ENCODE assay signal across 8 cellular contexts in genomic region chr17:66727634-66728570, GRCh38.
DNase-seq lines count a peak whose midpoint lies in the region; ATAC-seq and TF ChIP-seq lines count a peak whose summit lies in the region.

No MANE protein-coding gene starts in this region.

- CTCF ChIA-PET in mammary epithelial cell (lab: Charles Lee; ENCODE audit: low non-redundant PET) = interaction anchor here (0.5 to 1.2 kb wide), 4 partner anchors 10 to 177 kb away, joined by 3 to 8 read pairs (median 6); no protein-coding TSS in a partner anchor

- H3K4me3 ChIP-seq in mammary epithelial cell (replicated peaks in 1 of 3; ENCODE audit: insufficient read depth in 1 of 3, low read depth in 2 of 3, low read length in 3 of 3) = no peak overlapping the region

- no peaks in the 10 kb centered on the region for H3K9me3 ChIP-seq in mammary epithelial cell (replicated peaks; ENCODE audit: insufficient read depth, low read length)

- no peaks in the 10 kb centered on the region for H3K79me2 ChIP-seq in mammary epithelial cell (ENCODE audit: insufficient read depth, low read length)

- peak; percentile 71 for DNase-seq in DMS153 treated with DMSO at 0.1 percent for 48 hours (lab: John Stamatoyannopoulos, UW; ENCODE audit: unreplicated experiment)
- peak; percentile 57 for DNase-seq in H4 (ENCODE audit: low spot score)
- peak; percentile 87 for DNase-seq in NCI-H1436 (lab: John Stamatoyannopoulos, UW)
- peak; percentile 3 for DNase-seq in T follicular helper cell (ENCODE audit: low read depth)
- peak; percentile 29 for DNase-seq in mammary epithelial cell
- peak; percentile 92 for DNase-seq in islet precursor cell
- peak; percentile 41 to 50 for DNase-seq in stimulated activated CD4-positive, alpha-beta T cell treated with anti-CD3 and anti-CD28 coated beads, Interleukin-2, amount 100 ng/mL, for 24 hours

- ATAC-seq in GM19035 (IDR thresholded peaks at IDR 0.05; ENCODE audit: unreplicated experiment) = no peak

- intact Hi-C loops in mammary epithelial cell (cut with micrococcal nuclease) = loop anchor here (1.0 kb wide), 2 partner anchors 172 to 178 kb away; no protein-coding TSS in a partner anchor

- no peaks in the 10 kb centered on the region for H3K36me3 ChIP-seq in mammary epithelial cell (ENCODE audit: insufficient read depth, low read length)

- WGBS in mammary epithelial cell (ENCODE audit: low coverage, missing lambda C conversion rate) = 55% methylated on average over 10 of the region's 17 CpGs

- no peaks in the 10 kb centered on the region for H3K27me3 ChIP-seq in mammary epithelial cell (ENCODE audit: insufficient read depth, low read length)

- no peaks in the 10 kb centered on the region for H4K20me1 ChIP-seq in mammary epithelial cell (ENCODE audit: insufficient read depth, low read length)

- no peak overlapping the region for H3K4me2 ChIP-seq in mammary epithelial cell (ENCODE audit: insufficient read depth, low read depth, low read length)

- peak; percentile 64 to 83 for TF ChIP-seq CTCF in mammary epithelial cell (conservative IDR thresholded peaks at IDR 0.05 in 1 of 2, IDR thresholded peaks at IDR 0.05 in 1 of 2; ENCODE audit: extremely low read depth in 1 of 2, insufficient read depth in 1 of 2, low read depth in 1 of 2, low read length in 2 of 2)

- H3K9ac ChIP-seq in mammary epithelial cell (ENCODE audit: insufficient read depth, low read length) = no peak overlapping the region

- H3K4me1 ChIP-seq in mammary epithelial cell (ENCODE audit: insufficient read depth, low read length) = no peaks in the 10 kb centered on the region

- no TSS peak for BruUV-seq in mammary epithelial cell (replicated peaks; lab: Mats Ljungman, UMichigan)

- no peak overlapping the region for H2AFZ ChIP-seq in mammary epithelial cell (ENCODE audit: low read depth, low read length)

- in situ Hi-C loops in mammary epithelial cell (cut with MboI; ENCODE audit: low sequenced_read_pairs in 2 of 2) = no loop called here

- no peak overlapping the region for H3K27ac ChIP-seq in mammary epithelial cell (ENCODE audit: insufficient read depth, low read depth, low read length)

- dilution Hi-C loops in mammary epithelial cell (cut with HindIII; ENCODE audit: low sequenced_read_pairs) = no loop called here

Comparison
In these comparisons a context has a peak if more than half of its experiments do, and no peak if none do; other contexts are left out.
1. DNase-seq: peak in every context shown above with its lines; median percentile 92 in islet precursor cell; 87 in NCI-H1436; 71 in DMS153 treated with DMSO at 0.1 percent for 48 hours; 57 in H4; 46 in stimulated activated CD4-positive, alpha-beta T cell treated with anti-CD3 and anti-CD28 coated beads, Interleukin-2, amount 100 ng/mL, for 24 hours; 29 in mammary epithelial cell; 3 in T follicular helper cell.